ENCODE assay signal across 7 cellular contexts in genomic region chr18:49955263-49955662, GRCh38.
"Had no signal": no experiment of that assay in that cellular context is flagged by ENCODE, and none has a peak within 500 bp of the region (broad histone marks: within the 10 kb centered on the region; RNA-seq: fewer than 3 reads in every experiment).

No MANE protein-coding gene starts in this region.

- H3K4me3 Mint-ChIP-seq: IgD-negative memory B cell had no signal

- H3K27ac ChIP-seq: GM23248 had no signal

- H3K9me3 Mint-ChIP-seq: IgD-negative memory B cell had no signal

- H3K27me3 Mint-ChIP-seq: IgD-negative memory B cell had no signal

- H3K4me3 ChIP-seq: GM23248 had no signal

- H3K9ac ChIP-seq: GM23248 had no signal

- H2AFZ ChIP-seq: GM23248 had no signal

- DNase-seq: GM23248, GOT3, H7, HCEC 1CT, KBM-7 had no signal

- FAIRE-seq: HTR-8/SVneo had no signal

- H3K27ac Mint-ChIP-seq: IgD-negative memory B cell had no signal
